In the genomic region with DNA sequence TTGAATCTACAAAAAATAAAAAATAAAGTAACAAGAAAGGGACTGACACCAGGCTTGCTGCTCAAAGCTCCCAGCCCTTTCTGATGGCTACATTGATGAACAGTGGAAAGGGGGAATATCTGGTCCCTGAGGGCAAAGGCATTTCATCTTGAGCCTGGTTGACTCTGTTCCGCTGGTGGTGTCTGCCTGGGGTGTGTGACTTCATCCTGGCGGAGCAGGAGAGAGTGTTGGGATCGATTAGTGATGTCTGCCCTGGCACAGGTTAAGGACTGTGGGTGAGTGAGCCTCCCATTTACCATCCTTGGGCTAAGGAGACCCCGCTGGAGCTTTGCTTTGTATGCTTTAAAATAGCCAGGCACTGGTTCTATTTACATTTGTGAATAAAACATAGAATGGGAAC, we compare ENCODE assay signal across 24 cellular contexts. TPM values are rescaled to one million over a fixed set of nuclear protein-coding genes. Genes with fewer than 3 reads are reported as not detected.
"Had no signal": no experiment of that assay in that cellular context is flagged by ENCODE, and none has a peak within 500 bp of the region (broad histone marks: within the 10 kb centered on the region; RNA-seq: fewer than 3 reads in every experiment).

No MANE protein-coding gene starts in this region.

- H3K36me3 ChIP-seq: esophagus squamous epithelium, suprapubic skin, transverse colon, upper lobe of right lung, uterus had no signal

- H3K27me3 ChIP-seq: transverse colon, upper lobe of right lung, uterus had no signal

- H3K27ac ChIP-seq: esophagus squamous epithelium, psoas muscle, suprapubic skin, transverse colon, upper lobe of right lung, uterus had no signal

- FAIRE-seq: endometrium, frontal cortex, keratinocyte, small intestine had no signal

- H3K4me3 ChIP-seq: esophagus squamous epithelium, lung, mucosa of descending colon, psoas muscle, suprapubic skin, transverse colon, upper lobe of right lung, uterus had no signal

- H3K9me3 ChIP-seq: esophagus squamous epithelium, mucosa of descending colon, psoas muscle, suprapubic skin, transverse colon, upper lobe of right lung, uterus had no signal

- H3K4me1 ChIP-seq: esophagus squamous epithelium, psoas muscle, suprapubic skin, upper lobe of right lung, uterus had no signal

- DNase-seq: cortex of kidney; effector memory CD8-positive, alpha-beta T cell; erythroblast; esophagus squamous epithelium; hypothalamus; mucosa of descending colon; naive B cell; nucleus accumbens; posterior cingulate gyrus; psoas muscle; small intestine; stimulated activated CD4-positive, alpha-beta T cell treated with anti-CD3 and anti-CD28 coated beads, Interleukin-15, amount 100 ng/mL, for 24 hours; stimulated activated CD4-positive, alpha-beta T cell treated with anti-CD3 and anti-CD28 coated beads, Interleukin-2, amount 100 ng/mL, for 48 hours; stimulated activated naive B cell treated with anti-CD40 and anti-IgM and Interleukin-4, amounts not matched to agents 10 μg/mL and 1 μg/mL and 100 μg/mL, for 72 hours; transverse colon; upper lobe of right lung; uterus had no signal

- ATAC-seq: effector memory CD8-positive, alpha-beta T cell; mucosa of descending colon; natural killer cell treated with Interleukin-12 subunit alpha and Interleukin-12 subunit beta and Interleukin-15 and Interleukin-18, amount 100 ng/mL, for 72 hours; psoas muscle; right cardiac atrium; stimulated activated naive B cell treated with anti-CD40 and anti-IgM and Interleukin-4, amounts not matched to agents 10 μg/mL and 1 μg/mL and 100 μg/mL, for 72 hours; upper lobe of right lung had no signal

RNA-seq across cellular contexts. Expression of a gene that starts 56.9 kb away (rescaled TPM):
- total RNA-seq: natural killer cell treated with Interleukin-12 subunit alpha and Interleukin-12 subunit beta and Interleukin-15 and Interleukin-18, amount 100 ng/mL, for 72 hours had no signal
